Comparison of ENCODE assay signal across 17 cellular contexts in the genomic region with DNA sequence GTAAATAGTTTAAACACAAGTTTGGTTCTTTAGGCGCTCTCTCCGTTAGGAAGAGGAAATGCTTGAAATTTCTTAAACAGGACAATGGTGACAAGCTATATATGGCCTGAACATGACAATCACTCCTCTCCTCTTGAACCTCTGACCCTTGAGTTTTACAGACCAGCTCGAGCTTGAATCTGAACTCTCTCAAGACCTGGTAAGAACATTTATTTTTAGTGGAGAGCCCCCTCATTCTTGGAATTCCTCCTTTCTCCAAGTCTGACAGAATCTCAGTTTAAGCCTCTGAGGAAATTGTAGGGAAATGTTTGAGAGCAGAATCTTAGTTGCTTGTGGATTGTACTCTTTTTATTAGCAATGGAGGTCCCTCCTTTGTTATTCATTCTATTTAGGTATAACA.
DNase-seq lines count a peak whose midpoint lies in the region; ATAC-seq, FAIRE-seq and TF ChIP-seq lines count a peak whose summit lies in the region.
"Had no signal": no experiment of that assay in that cellular context is flagged by ENCODE, and none has a peak within 500 bp of the region (broad histone marks: within the 10 kb centered on the region; RNA-seq: fewer than 3 reads in every experiment).

No MANE protein-coding gene starts in this region.

- no peak overlapping the region for H4K91ac ChIP-seq in IMR-90 (ENCODE audit: insufficient read depth, low read depth, low read length)

- H3K36me3 ChIP-seq in IMR-90 (ENCODE audit: control insufficient read depth, insufficient read depth, low read length) (no peaks in the 10 kb centered on the region), K562 (ENCODE audit: control insufficient read depth, insufficient read depth, low read length) (no peaks in the 10 kb centered on the region), ascending aorta (no peaks in the 10 kb centered on the region)

- no peak overlapping the region for H3K14ac ChIP-seq in IMR-90 (replicated peaks; ENCODE audit: low read depth, low read length)

- no peak for FAIRE-seq in K562 (lab: Jason Lieb, UNC)
- FAIRE-seq: G401.6, GM12891 had no signal

- H3K27me3 Mint-ChIP-seq in osteocyte (ENCODE audit: unreplicated experiment): no peaks in the 10 kb centered on the region

- H3K56ac ChIP-seq in IMR-90 (ENCODE audit: extremely low read depth, insufficient read depth, low read length): no peak overlapping the region

- H2AFZ ChIP-seq in IMR-90 (replicated peaks; ENCODE audit: low read length, poor library complexity) (no peak overlapping the region), K562 (ENCODE audit: low read depth, low read length) (peak overlapping the region; percentile 23; the same call in 1 of the 2 replicates)

- no peak overlapping the region for H2BK5ac ChIP-seq in IMR-90 (ENCODE audit: low read depth, low read length, poor library complexity, severe bottlenecking)

- no peaks in the 10 kb centered on the region for H4K20me1 ChIP-seq in IMR-90 (ENCODE audit: insufficient read depth, low read length)
- no peaks in the 10 kb centered on the region for H4K20me1 ChIP-seq in K562 (replicated peaks; ENCODE audit: control insufficient read depth, insufficient read depth, low read length)

- H3K18ac ChIP-seq in IMR-90 (ENCODE audit: low read depth, low read length): no peak overlapping the region

- H3K79me2 ChIP-seq in K562 (ENCODE audit: control insufficient read depth, insufficient read depth, low read length): no peaks in the 10 kb centered on the region

- H3K9me3 Mint-ChIP-seq in osteocyte (ENCODE audit: unreplicated experiment): no peaks in the 10 kb centered on the region

- H4K8ac ChIP-seq in IMR-90 (ENCODE audit: low read depth in 2 of 2, low read length in 2 of 2): no peak overlapping the region

- WGBS in IMR-90 (ENCODE audit: extremely low coverage in 2 of 2, insufficient read length in 1 of 2), 2 experiments: no CpG with 5 or more reads among the region's 3 CpGs
- WGBS in K562 (ENCODE audit: insufficient coverage, low coverage, missing lambda C conversion rate): 66% methylated on average over 3 of the region's 3 CpGs

- no peak overlapping the region for H3K23ac ChIP-seq in IMR-90 (ENCODE audit: low read depth, low read length)

- no peak overlapping the region for H4K5ac ChIP-seq in IMR-90 (ENCODE audit: low read depth, low read length)

- H3K4me1 ChIP-seq in IMR-90 (ENCODE audit: control insufficient read depth, insufficient read depth, low read length) (no peaks in the 10 kb centered on the region; the same call in 1 of the 2 replicates), K562 (replicated peaks in 1 of 2; ENCODE audit: control insufficient read depth in 2 of 2, insufficient read depth in 2 of 2, low read length in 2 of 2) (peaks cover 0 to 13% of the 10 kb centered on the region in 2 experiments; a peak in 2 of 5 replicates), ascending aorta (peaks cover 0 to 6% of the 10 kb centered on the region in 2 donors)
- H3K4me1 ChIP-seq: Caco-2 had no signal

- POLR2A ChIA-PET in IMR-90 (lab: Charles Lee; ENCODE audit: unreplicated experiment) (no interaction called here), K562 (lab: Yijun Ruan, JAX) (no interaction called here)

- H3K4ac ChIP-seq in IMR-90 (ENCODE audit: low read depth, low read length): no peak overlapping the region

- dilution Hi-C loops in IMR-90 (cut with HindIII; ENCODE audit: low sequenced_read_pairs, unreplicated experiment): no loop called here

- H3K4me2 ChIP-seq in IMR-90 (ENCODE audit: low read depth, low read length) (no peak overlapping the region), K562 (ENCODE audit: insufficient read depth, low read length) (no peak overlapping the region)

- no peak overlapping the region for H3K4me3 Mint-ChIP-seq in osteocyte (ENCODE audit: unreplicated experiment)
- H3K4me3 Mint-ChIP-seq: CD14-positive monocyte had no signal

- H3K27me3 ChIP-seq in IMR-90 (ENCODE audit: control insufficient read depth, insufficient read depth, low read length): no peaks in the 10 kb centered on the region
- H3K27me3 ChIP-seq in K562 (ENCODE audit: control insufficient read depth in 2 of 2, insufficient read depth in 2 of 2, low read length in 2 of 2): no peaks in the 10 kb centered on the region
- no peaks in the 10 kb centered on the region for H3K27me3 ChIP-seq in ascending aorta

- in situ Hi-C loops in IMR-90 (cut with MboI; ENCODE audit: low sequenced_read_pairs): no loop called here
- in situ Hi-C loops in K562 (cut with MboI): no loop called here

- TF ChIP-seq EP300 in K562 (IDR thresholded peaks at IDR 0.05; ENCODE audit: low read length): no peak

- H2AK5ac ChIP-seq in IMR-90 (ENCODE audit: low read depth, low read length): no peak overlapping the region

- H2BK120ac ChIP-seq in IMR-90 (ENCODE audit: low read depth, low read length): no peak overlapping the region

- ATAC-seq in IMR-90 (ENCODE audit: low read depth) (peak; percentile 21; the same call in 1 of the 2 replicates), K562 (no peak)

- CTCF ChIA-PET in IMR-90 (lab: Yijun Ruan, JAX): interaction anchor here (0.9 kb wide), 1 partner anchor 12 kb away, joined by 3 read pairs; no protein-coding TSS in a partner anchor
- CTCF ChIA-PET in K562 (lab: Yijun Ruan, JAX; ENCODE audit: low intra/inter-chr PET ratio): no interaction called here

- H3K4me3 ChIP-seq in IMR-90 (ENCODE audit: insufficient read depth, low read depth, low read length) (no peak overlapping the region), K562 (no peak overlapping the region), ascending aorta (no peak overlapping the region)

- H3K9ac ChIP-seq in IMR-90 (ENCODE audit: low read depth, low read length) (no peak overlapping the region), K562 (ENCODE audit: insufficient read depth in 1 of 2, low read depth in 2 of 2, low read length in 2 of 2) (no peak overlapping the region)

- H2BK15ac ChIP-seq in IMR-90 (ENCODE audit: low read depth, low read length): no peak overlapping the region

- H3K27ac ChIP-seq in IMR-90 (ENCODE audit: insufficient read depth, low read length) (no peak overlapping the region), K562 (ENCODE audit: extremely low read depth, low read depth, low read length) (no peak overlapping the region), ascending aorta (peak overlapping the region in 1 of 2 donors; percentile 14)

- H2AK9ac ChIP-seq in IMR-90 (replicated peaks; ENCODE audit: low read depth, low read length, poor library complexity): no peak overlapping the region

- no peak for TF ChIP-seq POLR2A in IMR-90 (IDR thresholded peaks at IDR 0.05; ENCODE audit: low read depth, low read length)
- no peak for TF ChIP-seq POLR2A in K562 (conservative IDR thresholded peaks at IDR 0.05)

- intact Hi-C loops in IMR-90 (cut with micrococcal nuclease): no loop called here
- intact Hi-C loops in K562 (cut with micrococcal nuclease): no loop called here
- intact Hi-C loops in ascending aorta (cut with DNase I): no loop called here

- no peak overlapping the region for H2BK20ac ChIP-seq in IMR-90 (ENCODE audit: low read depth, low read length)

- H3K79me1 ChIP-seq in IMR-90 (ENCODE audit: low read depth in 1 of 2, low read length in 2 of 2): no peaks in the 10 kb centered on the region

- no peak for TF ChIP-seq CTCF in IMR-90 (conservative IDR thresholded peaks at IDR 0.05; ENCODE audit: low read depth, low read length)
- TF ChIP-seq CTCF in K562 (IDR thresholded peaks at IDR 0.05 in 2 of 3, conservative IDR thresholded peaks at IDR 0.05 in 1 of 3; ENCODE audit: insufficient read depth in 2 of 3, low read depth in 1 of 3, low read length in 3 of 3): no peak
- TF ChIP-seq CTCF in osteocyte (IDR thresholded peaks at IDR 0.05): no peak
- no peak for TF ChIP-seq CTCF in ascending aorta (IDR thresholded peaks at IDR 0.05)

- H3K4me1 Mint-ChIP-seq in osteocyte (ENCODE audit: unreplicated experiment): peaks cover 43% of the 10 kb centered on the region

- DNase-seq in IMR-90 (no peak), K562 (ENCODE audit: extremely low read depth in 1 of 4, low spot score in 3 of 4) (no peak), iris pigment epithelial cell (ENCODE audit: low read depth) (peak; percentile 31), osteocyte (ENCODE audit: extremely low spot score, unreplicated experiment) (no peak), ascending aorta (ENCODE audit: low spot score in 2 of 2) (no peak), CD1c-positive myeloid dendritic cell (ENCODE audit: extremely low spot score) (no peak), nucleus accumbens (lab: John Stamatoyannopoulos, UW) (no peak)
- DNase-seq in stimulated activated CD4-positive, alpha-beta T cell treated with anti-CD3 and anti-CD28 coated beads, Interleukin-2, amount 100 ng/mL, for 48 hours: no peak
- DNase-seq: Caco-2, DMS79, NCI-H1092, NCI-H1694 treated with DMSO at 0.1 percent for 48 hours, NCI-H446 treated with DMSO at 0.1 percent for 48 hours, NCI-H748 treated with DMSO at 0.1 percent for 48 hours had no signal

- H3K27ac Mint-ChIP-seq in osteocyte (ENCODE audit: unreplicated experiment): peak overlapping the region; percentile 91
- H3K27ac Mint-ChIP-seq: CD14-positive monocyte had no signal

- BruUV-seq in IMR-90 (replicated peaks; lab: Mats Ljungman, UMichigan) (no TSS peak), K562 (replicated peaks; lab: Mats Ljungman, UMichigan) (no TSS peak)

- TF ChIP-seq RAD21 in IMR-90 (IDR thresholded peaks at IDR 0.05; ENCODE audit: low read length) (no peak), K562 (CRISPR knock-in tag; conservative IDR thresholded peaks at IDR 0.05 in 1 of 2, IDR thresholded peaks at IDR 0.05 in 1 of 2) (no peak)

- no peaks in the 10 kb centered on the region for H3K36me3 Mint-ChIP-seq in osteocyte (ENCODE audit: unreplicated experiment)
- H3K36me3 Mint-ChIP-seq: CD14-positive monocyte had no signal

- H3K9me3 ChIP-seq in IMR-90 (ENCODE audit: control insufficient read depth, insufficient read depth, low read length) (no peaks in the 10 kb centered on the region), K562 (replicated peaks; ENCODE audit: control insufficient read depth, insufficient read depth, low read depth, low read length) (no peaks in the 10 kb centered on the region), ascending aorta (no peaks in the 10 kb centered on the region)
- H3K9me3 ChIP-seq: Caco-2 had no signal

- H3K9me1 ChIP-seq in IMR-90 (ENCODE audit: insufficient read depth, low read length) (0 out of 2 replicates have a peak, but pooled peaks cover 3% of the 10 kb centered on the region), K562 (ENCODE audit: control insufficient read depth, insufficient read depth, low read length) (no peaks in the 10 kb centered on the region)

TF ChIP-seq in K562, 482 proteins besides CTCF, POLR2A, EP300 and RAD21 (continues in another document):
- no peak for TF ChIP-seq ESRRA (IDR thresholded peaks at IDR 0.05; ENCODE audit: borderline replicate concordance, low read depth)
